In the genomic region with DNA sequence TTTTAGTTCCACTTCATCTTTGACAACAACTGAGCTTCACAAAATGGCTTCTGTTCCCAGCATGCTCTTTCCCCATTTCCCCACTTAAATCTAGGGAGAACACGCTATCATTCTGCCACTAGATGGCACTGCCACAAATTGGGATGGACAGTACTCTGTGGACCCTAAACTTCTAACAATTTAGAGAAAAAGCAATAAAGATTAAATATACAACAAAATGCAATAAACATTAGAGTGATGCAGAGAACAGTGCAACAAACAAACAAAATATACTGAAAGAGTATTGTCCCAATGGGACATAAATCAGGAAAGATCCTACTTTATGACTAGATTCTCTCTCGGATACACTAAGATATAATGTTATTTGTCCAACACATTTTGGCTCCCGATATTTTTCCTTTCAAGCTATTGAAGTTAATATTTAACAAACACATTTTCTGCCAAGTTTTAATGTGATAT, we compare ENCODE assay signal across 9 cellular contexts.
DNase-seq lines count a peak whose midpoint lies in the region; ATAC-seq and TF ChIP-seq lines count a peak whose summit lies in the region.
"Had no signal": no experiment of that assay in that cellular context is flagged by ENCODE, and none has a peak within 500 bp of the region (broad histone marks: within the 10 kb centered on the region; RNA-seq: fewer than 3 reads in every experiment).

No MANE protein-coding gene starts in this region.

- ATAC-seq in GM18520 (IDR thresholded peaks at IDR 0.05; ENCODE audit: unreplicated experiment) (peak; percentile 39), GM21528 (IDR thresholded peaks at IDR 0.05; ENCODE audit: low FRiP score, unreplicated experiment) (no peak)

- TF ChIP-seq CTCF in WI38 (IDR thresholded peaks at IDR 0.05; ENCODE audit: low read depth, low read length), result peak; percentile 60

- DNase-seq in COLO829 (ENCODE audit: low spot score), result peak; percentile 56
- DNase-seq in Kasumi-1 (lab: John Stamatoyannopoulos, UW), result peak; percentile 4 to 27
- DNase-seq in globus pallidus (ENCODE audit: low spot score), result peak; percentile 17
- peak in 2 of 3 donors; percentile 1 to 23 for DNase-seq in stimulated activated CD4-positive, alpha-beta T cell treated with anti-CD3 and anti-CD28 coated beads, Interleukin-12 subunit alpha, Interleukin-12 subunit beta, amount 100 ng/mL, for 48 hours (ENCODE audit: low read depth in 2 of 3, low spot score in 1 of 3)
- no peak for DNase-seq in cerebellum (ENCODE audit: low spot score)
- DNase-seq: activated B cell treated with CpG ODN at 0.5 μM for 24 hours had no signal

- no peak overlapping the region for H3K4me3 ChIP-seq in WI38 (ENCODE audit: low read depth, low read length)
